In genomic region chr2:106827178-106827577, GRCh38 we compare ENCODE assay signal across 27 cellular contexts. TPM values are rescaled to one million over a fixed set of nuclear protein-coding genes. Genes with fewer than 3 reads are reported as not detected.
"Had no signal": no experiment of that assay in that cellular context is flagged by ENCODE, and none has a peak within 500 bp of the region (broad histone marks: within the 10 kb centered on the region; RNA-seq: fewer than 3 reads in every experiment).

No MANE protein-coding gene starts in this region.

- DNase-seq: activated CD4-positive, alpha-beta T cell treated with anti-CD3 and anti-CD28 coated beads for 1 hour; activated CD8-positive, alpha-beta memory T cell treated with anti-CD3 and anti-CD28 coated beads for 24 hours; activated CD8-positive, alpha-beta memory T cell treated with anti-CD3 and anti-CD28 coated beads, Interleukin-2, amount 50 U/mL, for 4 hours; activated naive CD4-positive, alpha-beta T cell treated with Interleukin-2 at 50 U/mL for 16 hours; activated naive CD8-positive, alpha-beta T cell treated with anti-CD3 and anti-CD28 coated beads for 36 hours; activated T-cell treated with anti-CD3 and anti-CD28 coated beads, Interleukin-2, amount 50 U/mL, for 24 hours; body of pancreas; dorsolateral prefrontal cortex; effector memory CD8-positive, alpha-beta T cell; foreskin melanocyte; glutamatergic neuron; immature natural killer cell; kidney glomerular epithelial cell; left ventricle myocardium superior; mammary epithelial cell; pancreas; psoas muscle; stimulated activated CD4-positive, alpha-beta T cell treated with anti-CD3 and anti-CD28 coated beads, Interleukin-12 subunit alpha, Interleukin-12 subunit beta, amount 100 ng/mL, for 4 hours; substantia nigra; T-helper 1 cell had no signal

- H3K27me3 ChIP-seq: body of pancreas, dorsolateral prefrontal cortex, hepatocyte, pancreas, right atrium auricular region, tibial nerve had no signal

- H3K4me1 ChIP-seq: body of pancreas, pancreas, psoas muscle, right atrium auricular region, tibial nerve had no signal

- ATAC-seq: activated T-helper 17 cell treated with anti-CD3 and anti-CD28 coated beads, Interleukin-2, amount 50 U/mL, for 72 hours; body of pancreas; effector memory CD8-positive, alpha-beta T cell; esophagus mucosa; left ventricle myocardium superior; natural killer cell treated with Interleukin-12 subunit alpha and Interleukin-12 subunit beta and Interleukin-15 and Interleukin-18, amount 100 ng/mL, for 72 hours; pancreas; psoas muscle had no signal

- H3K9me3 ChIP-seq: body of pancreas, pancreas had no signal

- H3K27ac ChIP-seq: body of pancreas, hepatocyte, pancreas, psoas muscle, right atrium auricular region, tibial nerve had no signal

- H3K4me3 ChIP-seq: body of pancreas, dorsolateral prefrontal cortex, hepatocyte, pancreas, psoas muscle, right atrium auricular region, tibial nerve had no signal

- H2AFZ ChIP-seq: hepatocyte had no signal

- H3K4me2 ChIP-seq: hepatocyte had no signal

- H3K79me2 ChIP-seq: hepatocyte had no signal

- H3K36me3 ChIP-seq: pancreas, right atrium auricular region, tibial nerve had no signal

RNA-seq across cellular contexts. Expression of gene ST6GAL2, which starts 58.8 kb away (rescaled TPM):
- total RNA-seq: activated naive CD8-positive, alpha-beta T cell treated with anti-CD3 and anti-CD28 coated beads for 36 hours; activated T-helper 17 cell treated with anti-CD3 and anti-CD28 coated beads, Interleukin-2, amount 50 U/mL, for 72 hours; endothelial cell of umbilical vein; natural killer cell treated with Interleukin-12 subunit alpha and Interleukin-12 subunit beta and Interleukin-15 and Interleukin-18, amount 100 ng/mL, for 72 hours; tibial nerve had no signal
- polyA plus RNA-seq: endothelial cell of umbilical vein, immature natural killer cell had no signal
